8 cellular contexts compared by ENCODE assay signal in genomic region chr2:45909677-45910191, GRCh38.
DNase-seq lines count a peak whose midpoint lies in the region; ATAC-seq lines count a peak whose summit lies in the region.

No MANE protein-coding gene starts in this region.

- in situ Hi-C loops in Caki2 (cut with HindIII; ENCODE audit: low pct_unique_long_range_greater_than_20kb, low sequenced_read_pairs): no loop called here

- DNase-seq in Caki2 (ENCODE audit: low read depth) (peak; percentile 64), cerebellum (ENCODE audit: low spot score) (peak; percentile 40), left lobe of liver (ENCODE audit: low spot score) (no peak), NCI-H2081 treated with DMSO at 0.1 percent for 48 hours (lab: John Stamatoyannopoulos, UW) (no peak), foreskin melanocyte (no peak)
- no peak for DNase-seq in activated CD4-positive, alpha-beta T cell treated with anti-CD3 and anti-CD28 coated beads for 4 hours

- ATAC-seq in GM21360 (IDR thresholded peaks at IDR 0.05; ENCODE audit: unreplicated experiment): peak; percentile 79
- ATAC-seq in HG03558 (IDR thresholded peaks at IDR 0.05; ENCODE audit: extremely low read depth, unreplicated experiment): peak; percentile 45
- ATAC-seq in left lobe of liver: no peak

Comparison
In these comparisons a context has a peak if more than half of its experiments do, and no peak if none do; other contexts are left out.
1. DNase-seq: peak in Caki2 (single experiment) and cerebellum (single experiment); none in activated CD4-positive, alpha-beta T cell treated with anti-CD3 and anti-CD28 coated beads for 4 hours (0 of 2), left lobe of liver (single experiment), NCI-H2081 treated with DMSO at 0.1 percent for 48 hours (single experiment) and foreskin melanocyte (single experiment).